In the genomic region with DNA sequence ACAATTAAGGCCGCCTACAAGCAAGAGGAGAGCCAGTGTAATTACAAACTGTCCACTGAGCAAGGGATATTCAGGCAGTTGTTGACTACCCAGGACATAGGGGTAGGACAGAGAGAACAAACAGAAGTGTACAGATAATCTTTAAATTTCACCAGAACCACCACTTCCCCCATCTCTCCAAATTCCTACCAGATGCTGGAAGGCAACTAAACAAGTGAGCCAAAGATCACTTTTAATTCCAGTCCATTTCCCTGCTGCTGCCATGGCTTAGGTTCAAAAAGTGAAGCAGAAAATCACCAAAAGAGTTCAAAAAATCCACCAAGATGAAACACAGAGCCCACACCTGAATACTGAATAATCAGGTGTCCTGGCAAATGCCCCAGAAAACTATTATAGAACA, we compare ENCODE assay signal across 17 cellular contexts.
DNase-seq lines count a peak whose midpoint lies in the region; ATAC-seq, FAIRE-seq and TF ChIP-seq lines count a peak whose summit lies in the region.
"Had no signal": no experiment of that assay in that cellular context is flagged by ENCODE, and none has a peak within 500 bp of the region (broad histone marks: within the 10 kb centered on the region; RNA-seq: fewer than 3 reads in every experiment).

No MANE protein-coding gene starts in this region.

- H3K4me1 ChIP-seq in PC-9 (replicated peaks; ENCODE audit: insufficient read depth) (no peaks in the 10 kb centered on the region), endothelial cell of umbilical vein (ENCODE audit: control insufficient read depth, extremely low read depth, insufficient read depth, low read length) (peaks cover 87% of the 10 kb centered on the region), BE2C (peaks cover 8% of the 10 kb centered on the region), tibial artery (peaks cover 0 to 68% (median 41%) of the 10 kb centered on the region in 4 donors)

- TF ChIP-seq CTCF in PC-9 (conservative IDR thresholded peaks at IDR 0.05) (no peak), endothelial cell of umbilical vein (IDR thresholded peaks at IDR 0.05; ENCODE audit: extremely low read depth in 1 of 2, insufficient read depth in 1 of 2, low read depth in 1 of 2, low read length in 2 of 2) (no peak), neural crest cell (conservative IDR thresholded peaks at IDR 0.05) (no peak), BE2C (IDR thresholded peaks at IDR 0.05; ENCODE audit: low read depth, low read length) (no peak), tibial artery (IDR thresholded peaks at IDR 0.05) (no peak)

- H4K20me1 ChIP-seq in PC-9 (ENCODE audit: insufficient read depth) (no peaks in the 10 kb centered on the region; the same call in none of the 2 replicates), endothelial cell of umbilical vein (replicated peaks; ENCODE audit: control insufficient read depth, extremely low read depth, insufficient read depth, low read length) (no peaks in the 10 kb centered on the region)

- peaks cover 9% of the 10 kb centered on the region for H3K36me3 Mint-ChIP-seq in neural crest cell (ENCODE audit: low read depth)
- H3K36me3 Mint-ChIP-seq: naive thymus-derived CD4-positive, alpha-beta T cell had no signal

- H3K9ac ChIP-seq in endothelial cell of umbilical vein (replicated peaks; ENCODE audit: extremely low read depth, insufficient read depth, low read length) = peak overlapping the region; percentile 81

- intact Hi-C loops in PC-9 (cut with micrococcal nuclease; ENCODE audit: unreplicated experiment) = no loop called here
- intact Hi-C loops in endothelial cell of umbilical vein (cut with micrococcal nuclease) = no loop called here
- intact Hi-C loops in tibial artery (cut with DNase I; ENCODE audit: low total_unique reads) = no loop called here

- H3K9me1 ChIP-seq in endothelial cell of umbilical vein (replicated peaks; ENCODE audit: control insufficient read depth, extremely low read depth, insufficient read depth, low read length) = no peaks in the 10 kb centered on the region

- dilution Hi-C loops in endothelial cell of umbilical vein (cut with MboI; ENCODE audit: extremely low pct_ligation_motif_present, low sequenced_read_pairs) = no loop called here

- H3F3A ChIP-seq in PC-9 (ENCODE audit: insufficient read depth, low read depth) = 0 out of 2 replicates have a peak, but pooled peaks cover 11% of the 10 kb centered on the region

- H3K4me2 ChIP-seq in PC-9 (no peak overlapping the region), endothelial cell of umbilical vein (ENCODE audit: insufficient read depth, low read length) (peak overlapping the region; percentile 94)

- H3K27me3 ChIP-seq in PC-9 (ENCODE audit: insufficient read depth, low read depth) = no peaks in the 10 kb centered on the region
- H3K27me3 ChIP-seq in endothelial cell of umbilical vein (ENCODE audit: control insufficient read depth in 2 of 2, insufficient read depth in 2 of 2, low read length in 2 of 2) = no peaks in the 10 kb centered on the region
- no peaks in the 10 kb centered on the region for H3K27me3 ChIP-seq in BE2C
- H3K27me3 ChIP-seq in tibial artery = no peaks in the 10 kb centered on the region
- H3K27me3 ChIP-seq: adrenal gland, stomach, uterus had no signal

- no peak for ATAC-seq in HG02623 (IDR thresholded peaks at IDR 0.05; ENCODE audit: unreplicated experiment)
- ATAC-seq: naive thymus-derived CD4-positive, alpha-beta T cell had no signal

- H3K4me3 Mint-ChIP-seq in neural crest cell = no peak overlapping the region
- H3K4me3 Mint-ChIP-seq: naive thymus-derived CD4-positive, alpha-beta T cell had no signal

- BruUV-seq in PC-9 (replicated peaks; lab: Mats Ljungman, UMichigan) (TSS peak; percentile 46), endothelial cell of umbilical vein (replicated peaks; lab: Mats Ljungman, UMichigan) (no TSS peak)

- TF ChIP-seq POLR2A in endothelial cell of umbilical vein (IDR thresholded peaks at IDR 0.05; ENCODE audit: low read depth, low read length) = no peak

- peaks cover 25% of the 10 kb centered on the region for H3K36me3 ChIP-seq in PC-9 (ENCODE audit: low read depth)
- H3K36me3 ChIP-seq in endothelial cell of umbilical vein (ENCODE audit: control insufficient read depth in 2 of 2, extremely low read depth in 1 of 2, insufficient read depth in 2 of 2, low read length in 2 of 2) = peaks cover 11 to 18% of the 10 kb centered on the region in 2 experiments
- H3K36me3 ChIP-seq in BE2C = no peaks in the 10 kb centered on the region
- peaks cover 11 to 15% (median 13%) of the 10 kb centered on the region in 3 donors for H3K36me3 ChIP-seq in tibial artery
- H3K36me3 ChIP-seq: uterus had no signal

- no peaks in the 10 kb centered on the region for H3K9me3 Mint-ChIP-seq in neural crest cell
- H3K9me3 Mint-ChIP-seq: naive thymus-derived CD4-positive, alpha-beta T cell had no signal

- H3K4me1 Mint-ChIP-seq in neural crest cell = peaks cover 85% of the 10 kb centered on the region
- H3K4me1 Mint-ChIP-seq: naive thymus-derived CD4-positive, alpha-beta T cell had no signal

- FAIRE-seq in A204.1 (lab: Jason Lieb, UNC) (peak; percentile 53), endothelial cell of umbilical vein (lab: Jason Lieb, UNC) (no peak)

- H3K27ac ChIP-seq in PC-9 (peak overlapping the region; percentile 25), endothelial cell of umbilical vein (ENCODE audit: insufficient read depth, low read depth, low read length) (peak overlapping the region; percentile 96), tibial artery (peak overlapping the region in 1 of 2 donors; percentile 21)
- H3K27ac ChIP-seq: adrenal gland, uterus had no signal

- no peaks in the 10 kb centered on the region for H3K9me2 ChIP-seq in PC-9 (ENCODE audit: insufficient read depth)

- H3K79me2 ChIP-seq in PC-9 (ENCODE audit: low read depth) (peaks cover 39% of the 10 kb centered on the region), endothelial cell of umbilical vein (ENCODE audit: control insufficient read depth, insufficient read depth, low read length) (peaks cover 79% of the 10 kb centered on the region)

- DNase-seq in PC-9 = no peak
- no peak for DNase-seq in endothelial cell of umbilical vein (ENCODE audit: low read depth, low spot score)
- DNase-seq in neural crest cell (ENCODE audit: low read depth, low spot score) = no peak
- DNase-seq in DMS153 (lab: John Stamatoyannopoulos, UW) = no peak
- DNase-seq in BE2C = no peak
- no peak for DNase-seq in tibial artery
- DNase-seq: activated CD4-positive, CD25-positive, alpha-beta regulatory T cell treated with anti-CD3 and anti-CD28 coated beads, Interleukin-2, amount 50 U/mL, for 72 hours; adrenal gland; naive thymus-derived CD4-positive, alpha-beta T cell; NCI-H2029; NCI-H510A treated with DMSO at 0.1 percent for 48 hours; retina; SIG-M5; stomach; uterus had no signal

- POLR2A ChIA-PET in PC-9 (lab: Charles Lee; ENCODE audit: unreplicated experiment) (interaction anchor here (0.9 kb wide), 1 partner anchor 32 kb away, joined by 5 read pairs; no protein-coding TSS in a partner anchor), endothelial cell of umbilical vein (lab: Charles Lee) (no interaction called here)

- no peaks in the 10 kb centered on the region for H3K27me3 Mint-ChIP-seq in neural crest cell (ENCODE audit: low read depth)

- no peak overlapping the region for H2AFZ ChIP-seq in PC-9
- no peak overlapping the region for H2AFZ ChIP-seq in endothelial cell of umbilical vein (ENCODE audit: low read depth, low read length)

- H3K27ac Mint-ChIP-seq in neural crest cell (ENCODE audit: unreplicated experiment) = peak overlapping the region; percentile 30
- H3K27ac Mint-ChIP-seq: naive thymus-derived CD4-positive, alpha-beta T cell had no signal

- H3K4me3 ChIP-seq in PC-9 = no peak overlapping the region
- H3K4me3 ChIP-seq in endothelial cell of umbilical vein (replicated peaks in 1 of 3; ENCODE audit: insufficient read depth in 1 of 3, low read depth in 1 of 3, low read length in 3 of 3) = peak overlapping the region in 1 of 3 experiments; percentile 10
- H3K4me3 ChIP-seq in BE2C (ENCODE audit: low read depth, low read length) = no peak overlapping the region
- H3K4me3 ChIP-seq in tibial artery = no peak overlapping the region
- H3K4me3 ChIP-seq: adrenal gland, stomach, uterus had no signal

- no peaks in the 10 kb centered on the region for H3K9me3 ChIP-seq in PC-9 (ENCODE audit: insufficient read depth, low read depth)
- H3K9me3 ChIP-seq in endothelial cell of umbilical vein (replicated peaks; ENCODE audit: control insufficient read depth, insufficient read depth, low read length) = no peaks in the 10 kb centered on the region
- no peaks in the 10 kb centered on the region for H3K9me3 ChIP-seq in BE2C
- H3K9me3 ChIP-seq in tibial artery = no peaks in the 10 kb centered on the region
- H3K9me3 ChIP-seq: adrenal gland, stomach, uterus had no signal

- CTCF ChIA-PET in PC-9 (lab: Charles Lee) (interaction anchor here (1.8 kb wide), 1 partner anchor 269 kb away, joined by 3 read pairs; no protein-coding TSS in a partner anchor), endothelial cell of umbilical vein (lab: Charles Lee) (no interaction called here)

TF ChIP-seq in endothelial cell of umbilical vein, 7 proteins besides CTCF, POLR2A, EP300 and RAD21:
- TF ChIP-seq POLR2AphosphoS5 (IDR thresholded peaks at IDR 0.05; ENCODE audit: insufficient read depth, low read depth, low read length) = peak; percentile 6
- no peak for TF ChIP-seq JUN (IDR thresholded peaks at IDR 0.05; ENCODE audit: borderline replicate concordance, insufficient read depth, insufficient read length, low read depth)
- no peak for TF ChIP-seq GATA2 (IDR thresholded peaks at IDR 0.05; ENCODE audit: insufficient read depth, insufficient read length, low read depth, low read length)
